19 cellular contexts compared by ENCODE assay signal in genomic region chr2:152354909-152355308, GRCh38. TPM values are rescaled to one million over a fixed set of nuclear protein-coding genes. Genes with fewer than 3 reads are reported as not detected.
DNase-seq lines count a peak whose midpoint lies in the region; ATAC-seq, FAIRE-seq and TF ChIP-seq lines count a peak whose summit lies in the region.
"Had no signal": no experiment of that assay in that cellular context is flagged by ENCODE, and none has a peak within 500 bp of the region (broad histone marks: within the 10 kb centered on the region; RNA-seq: fewer than 3 reads in every experiment).

No MANE protein-coding gene starts in this region.

- H3K4me3 Mint-ChIP-seq in nephron, result no peak overlapping the region
- no peak overlapping the region for H3K4me3 Mint-ChIP-seq in chondrocyte (ENCODE audit: unreplicated experiment)
- H3K4me3 Mint-ChIP-seq: activated T-helper 17 cell treated with anti-CD3 and anti-CD28 coated beads, Interleukin-2, amount 50 U/mL, for 72 hours; T-helper 1 cell treated with Interleukin-12 subunit alpha and Interleukin-12 subunit beta and Interleukin-4 antibody, amounts not matched to agents 30 μg/mL and 1 μg/mL, for 36 hours; WTC11 had no signal

- FAIRE-seq in A549 (lab: Jason Lieb, UNC), result no peak

- 49% methylated on average over 3 of the region's 3 CpGs for WGBS in A549 (ENCODE audit: missing lambda C conversion rate)
- WGBS in esophagus muscularis mucosa, result 49% methylated on average over 3 of the region's 3 CpGs

- no peaks in the 10 kb centered on the region for H3K9me3 ChIP-seq in A549
- no peaks in the 10 kb centered on the region for H3K9me3 ChIP-seq in esophagus muscularis mucosa
- H3K9me3 ChIP-seq: adrenal gland, transverse colon had no signal

- no peak overlapping the region for H3K4me3 ChIP-seq in A549
- H3K4me3 ChIP-seq in dorsolateral prefrontal cortex, result peak overlapping the region in 12 of 59 donors; percentile 2 to 28 (median 12)
- H3K4me3 ChIP-seq in esophagus muscularis mucosa, result no peak overlapping the region
- H3K4me3 ChIP-seq: adrenal gland, transverse colon had no signal

- POLR2A ChIA-PET in A549 (lab: Yijun Ruan, JAX), result no interaction called here

- H3K9me3 Mint-ChIP-seq in nephron (no peaks in the 10 kb centered on the region), chondrocyte (ENCODE audit: low read depth) (no peaks in the 10 kb centered on the region)
- H3K9me3 Mint-ChIP-seq: T-helper 1 cell treated with Interleukin-12 subunit alpha and Interleukin-12 subunit beta and Interleukin-4 antibody, amounts not matched to agents 30 μg/mL and 1 μg/mL, for 36 hours had no signal

- H3K36me3 Mint-ChIP-seq in nephron (ENCODE audit: low read depth) (peaks cover 12% of the 10 kb centered on the region), chondrocyte (ENCODE audit: low read depth) (peaks cover 2% of the 10 kb centered on the region)

- intact Hi-C loops in dorsolateral prefrontal cortex (cut with DNase I), result no loop called here
- intact Hi-C loops in esophagus muscularis mucosa (cut with DNase I), result no loop called here

- H3K4me1 Mint-ChIP-seq in nephron (peaks cover 29% of the 10 kb centered on the region), chondrocyte (ENCODE audit: low read depth) (peaks cover 29% of the 10 kb centered on the region)
- H3K4me1 Mint-ChIP-seq: activated T-helper 17 cell treated with anti-CD3 and anti-CD28 coated beads, Interleukin-2, amount 50 U/mL, for 72 hours had no signal

- H3K4me2 ChIP-seq in A549, result peak overlapping the region; percentile 19

- peak overlapping the region in 2 of 3 experiments; percentile 29 to 60 for H3K27ac Mint-ChIP-seq in nephron
- no peak overlapping the region for H3K27ac Mint-ChIP-seq in chondrocyte (ENCODE audit: unreplicated experiment)
- H3K27ac Mint-ChIP-seq: activated T-helper 17 cell treated with anti-CD3 and anti-CD28 coated beads, Interleukin-2, amount 50 U/mL, for 72 hours; T-helper 1 cell treated with Interleukin-12 subunit alpha and Interleukin-12 subunit beta and Interleukin-4 antibody, amounts not matched to agents 30 μg/mL and 1 μg/mL, for 36 hours; WTC11 had no signal

- TF ChIP-seq POLR2A in A549 (IDR thresholded peaks at IDR 0.05; ENCODE audit: low read length) (no peak), esophagus muscularis mucosa (IDR thresholded peaks at IDR 0.05; ENCODE audit: low read depth) (no peak)

- ATAC-seq in A549 (no peak), GM19324 (IDR thresholded peaks at IDR 0.05; ENCODE audit: low FRiP score, unreplicated experiment) (no peak), GM19023 (IDR thresholded peaks at IDR 0.05; ENCODE audit: unreplicated experiment) (no peak)
- ATAC-seq: activated T-helper 17 cell treated with anti-CD3 and anti-CD28 coated beads, Interleukin-2, amount 50 U/mL, for 72 hours; WTC11 had no signal

- H3K27me3 Mint-ChIP-seq in nephron (ENCODE audit: low read depth) (no peaks in the 10 kb centered on the region), chondrocyte (ENCODE audit: low read depth) (no peaks in the 10 kb centered on the region)

- H3K27me3 ChIP-seq in dorsolateral prefrontal cortex, result no peaks in the 10 kb centered on the region
- no peaks in the 10 kb centered on the region for H3K27me3 ChIP-seq in esophagus muscularis mucosa
- H3K27me3 ChIP-seq: adrenal gland, transverse colon had no signal

- H3K4me1 ChIP-seq in A549 (peaks cover 47% of the 10 kb centered on the region), esophagus muscularis mucosa (peaks cover 0 to 20% (median 12%) of the 10 kb centered on the region in 4 donors)

- TF ChIP-seq EP300 in A549 (IDR thresholded peaks at IDR 0.05) (no peak), esophagus muscularis mucosa (IDR thresholded peaks at IDR 0.05) (no peak)

- H3K36me3 ChIP-seq in esophagus muscularis mucosa, result peaks cover 0 to 5% (median 0%) of the 10 kb centered on the region in 4 donors
- H3K36me3 ChIP-seq: adrenal gland, transverse colon had no signal

- peak overlapping the region in 1 of 2 experiments; percentile 69; a peak in 4 of 6 replicates for H3K27ac ChIP-seq in A549
- peak overlapping the region; percentile 36 to 94 (median 86) for H3K27ac ChIP-seq in dorsolateral prefrontal cortex
- peak overlapping the region in 1 of 4 donors; percentile 10 for H3K27ac ChIP-seq in esophagus muscularis mucosa (replicated peaks in 1 of 4)
- H3K27ac ChIP-seq: adrenal gland, transverse colon had no signal

- CTCF ChIA-PET in A549 (lab: Yijun Ruan, JAX), result no interaction called here

- TF ChIP-seq CTCF in A549 (IDR thresholded peaks at IDR 0.05) (no peak), dorsolateral prefrontal cortex (IDR thresholded peaks at IDR 0.05 in 54 of 56, conservative IDR thresholded peaks at IDR 0.05 in 2 of 56; ENCODE audit: low read depth in 1 of 56, partially characterized antibody in 56 of 56) (no peak), nephron (IDR thresholded peaks at IDR 0.05; ENCODE audit: unreplicated experiment in 3 of 3) (no peak), chondrocyte (IDR thresholded peaks at IDR 0.05) (no peak), esophagus muscularis mucosa (IDR thresholded peaks at IDR 0.05) (no peak)

- TF ChIP-seq RAD21 in A549 (conservative IDR thresholded peaks at IDR 0.05 in 1 of 2, IDR thresholded peaks at IDR 0.05 in 1 of 2), result no peak

- no peak for DNase-seq in A549 (ENCODE audit: low read depth in 1 of 2, low spot score in 1 of 2)
- peak; percentile 7 for DNase-seq in M059J (ENCODE audit: low read depth)
- DNase-seq in dorsolateral prefrontal cortex, result no peak
- no peak for DNase-seq in chondrocyte (ENCODE audit: low spot score)
- DNase-seq in esophagus muscularis mucosa (ENCODE audit: extremely low spot score), result no peak
- DNase-seq: adrenal gland; dermis blood vessel endothelial cell; NCI-H1092 treated with DMSO at 0.1 percent for 48 hours; NCI-H2171; RPMI8226; stimulated activated CD4-positive, alpha-beta T cell treated with anti-CD3 and anti-CD28 coated beads, Interleukin-2, amount 100 ng/mL, for 48 hours; stimulated activated CD8-positive, alpha-beta memory T cell treated with anti-CD3 and anti-CD28 coated beads, Interleukin-4, amount 100 ng/mL, for 48 hours; transverse colon had no signal

TF ChIP-seq in A549, 52 proteins besides CTCF, POLR2A, EP300 and RAD21:
- TF ChIP-seq NFE2L2 (conservative IDR thresholded peaks at IDR 0.05; ENCODE audit: low read length), result no peak
- no peak for TF ChIP-seq KDM5A (IDR thresholded peaks at IDR 0.05)
- no peak for TF ChIP-seq PHF8 (IDR thresholded peaks at IDR 0.05; ENCODE audit: borderline replicate concordance, low read depth)
- TF ChIP-seq SMC3 (IDR thresholded peaks at IDR 0.05), result no peak
- TF ChIP-seq EHF (CRISPR knock-in tag; IDR thresholded peaks at IDR 0.05), result no peak
- TF ChIP-seq, protein P1, sequence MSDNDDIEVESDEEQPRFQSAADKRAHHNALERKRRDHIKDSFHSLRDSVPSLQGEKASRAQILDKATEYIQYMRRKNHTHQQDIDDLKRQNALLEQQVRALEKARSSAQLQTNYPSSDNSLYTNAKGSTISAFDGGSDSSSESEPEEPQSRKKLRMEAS (IDR thresholded peaks at IDR 0.05), result no peak
- TF ChIP-seq FOXS1 (CRISPR knock-in tag; IDR thresholded peaks at IDR 0.05), result no peak
- no peak for TF ChIP-seq ZSCAN20 (CRISPR knock-in tag; IDR thresholded peaks at IDR 0.05)
- TF ChIP-seq, protein P2, sequence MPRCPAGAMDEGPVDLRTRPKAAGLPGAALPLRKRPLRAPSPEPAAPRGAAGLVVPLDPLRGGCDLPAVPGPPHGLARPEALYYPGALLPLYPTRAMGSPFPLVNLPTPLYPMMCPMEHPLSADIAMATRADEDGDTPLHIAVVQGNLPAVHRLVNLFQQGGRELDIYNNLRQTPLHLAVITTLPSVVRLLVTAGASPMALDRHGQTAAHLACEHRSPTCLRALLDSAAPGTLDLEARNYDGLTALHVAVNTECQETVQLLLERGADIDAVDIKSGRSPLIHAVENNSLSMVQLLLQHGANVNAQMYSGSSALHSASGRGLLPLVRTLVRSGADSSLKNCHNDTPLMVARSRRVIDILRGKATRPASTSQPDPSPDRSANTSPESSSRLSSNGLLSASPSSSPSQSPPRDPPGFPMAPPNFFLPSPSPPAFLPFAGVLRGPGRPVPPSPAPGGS (IDR thresholded peaks at IDR 0.05), result no peak
- no peak for TF ChIP-seq RNF2 (IDR thresholded peaks at IDR 0.05; ENCODE audit: borderline replicate concordance, low read depth)
- TF ChIP-seq CHD2 (IDR thresholded peaks at IDR 0.05; ENCODE audit: low read length, partially characterized antibody), result no peak

RNA-seq across cellular contexts. Expression of gene FMNL2, which starts 19.9 kb away (rescaled TPM):
- polyA plus RNA-seq in A549 (2011; rRNA removed) (33.9 and 36.5 TPM in 2 replicates), A549 (2017; fragmentation: RNase III; extraction: RNeasy Plus Mini Kit Qiagen cat#74134 plus additional on column Dnase treatment) (23.0 to 27.9 TPM (median 24.6 TPM) in 3 replicates)
- polyA plus RNA-seq in A549 (2012; cell fraction: cytosol; rRNA removed), result 8.9 and 10.5 TPM in 2 replicates
- polyA plus RNA-seq in A549 (2012; cell fraction: nucleus; rRNA removed), result 7.2 and 11.8 TPM in 2 replicates
- polyA minus RNA-seq in A549 (2011; rRNA and poly(A)+ RNA removed), result 9.3 and 11.1 TPM in 2 replicates
- total RNA-seq in M059J (2014; rRNA removed; shearing (Covaris generic)), result 6.5 and 13.2 TPM in 2 replicates
- total RNA-seq in dorsolateral prefrontal cortex (100 to 1,000 TPM; 118 to 440 (median 197) TPM), chondrocyte (31.5 to 42.3 TPM (median 33.9 TPM) in 3 replicates), esophagus muscularis mucosa (10 to 100 TPM; 23.5 to 28.0 (median 23.8) TPM)
